Comparison of ENCODE assay signal across 8 cellular contexts in genomic region chr7:55019329-55019690, GRCh38. TPM values are rescaled to one million over a fixed set of nuclear protein-coding genes. Genes with fewer than 3 reads are reported as not detected.
A peak's percentile ranks its signal among the peaks of the same experiment; 100 is the strongest.
DNase-seq lines count a peak whose midpoint lies in the region; ATAC-seq and TF ChIP-seq lines count a peak whose summit lies in the region.

No MANE protein-coding gene starts in this region.

- H3K27ac ChIP-seq in cardiac muscle cell (no peak overlapping the region), prostate gland (peak overlapping the region; percentile 95 to 96), OCI-LY7 (ENCODE audit: low read depth, low read length, poor library complexity, severe bottlenecking) (no peak overlapping the region)

- no peaks in the 10 kb centered on the region for H4K20me1 ChIP-seq in OCI-LY7 (ENCODE audit: insufficient read depth, low read length)

- no TSS peak for BruUV-seq in OCI-LY7 (replicated peaks; lab: Mats Ljungman, UMichigan)

- no peak overlapping the region for H2AFZ ChIP-seq in OCI-LY7 (ENCODE audit: low read length)

- H3K9me3 ChIP-seq in cardiac muscle cell (ENCODE audit: low read depth) (no peaks in the 10 kb centered on the region), prostate gland (no peaks in the 10 kb centered on the region), OCI-LY7 (ENCODE audit: low read length) (no peaks in the 10 kb centered on the region)

- POLR2A ChIA-PET in OCI-LY7 (lab: Charles Lee), result no interaction called here

- H3K4me2 ChIP-seq in OCI-LY7 (ENCODE audit: low read length), result no peak overlapping the region

- H3K4me3 ChIP-seq in cardiac muscle cell, result peak overlapping the region; percentile 72
- H3K4me3 ChIP-seq in prostate gland, result peak overlapping the region; percentile 57 to 92
- H3K4me3 ChIP-seq in OCI-LY7 (ENCODE audit: low read depth, low read length, poor library complexity, severe bottlenecking), result no peak overlapping the region

- intact Hi-C loops in prostate gland (cut with DNase I) (loop anchor here (2.0 to 10.0 kb wide), 2 partner anchors 235 kb away; no protein-coding TSS in a partner anchor), OCI-LY7 (cut with micrococcal nuclease; ENCODE audit: unreplicated experiment) (no loop called here)

- TF ChIP-seq CTCF in cardiac muscle cell (IDR thresholded peaks at IDR 0.05; ENCODE audit: low read depth, low read length), result no peak
- TF ChIP-seq CTCF in prostate gland (IDR thresholded peaks at IDR 0.05), result no peak
- TF ChIP-seq CTCF in OCI-LY7 (conservative IDR thresholded peaks at IDR 0.05; ENCODE audit: low read length), result no peak

- H3K36me3 ChIP-seq in cardiac muscle cell (no peaks in the 10 kb centered on the region), prostate gland (no peaks in the 10 kb centered on the region), OCI-LY7 (ENCODE audit: insufficient read depth, low read length) (no peaks in the 10 kb centered on the region)

- DNase-seq in GM03348 (ENCODE audit: low spot score) (peak; percentile 77), SK-N-DZ (ENCODE audit: low spot score) (peak; percentile 15), cardiac muscle cell (ENCODE audit: low read depth in 1 of 2, low spot score in 1 of 2) (peak in 1 of 2 donors; percentile 46), prostate gland (ENCODE audit: low spot score) (peak; percentile 63), OCI-LY7 (ENCODE audit: low spot score) (no peak), NCI-H2081 (lab: John Stamatoyannopoulos, UW) (no peak)

- no peaks in the 10 kb centered on the region for H3K9me2 ChIP-seq in OCI-LY7 (ENCODE audit: insufficient read depth, low read length)

- CTCF ChIA-PET in OCI-LY7 (lab: Charles Lee; ENCODE audit: unreplicated experiment), result no interaction called here

- H3K27me3 ChIP-seq in cardiac muscle cell, result peaks cover 96% of the 10 kb centered on the region
- H3K27me3 ChIP-seq in prostate gland (replicated peaks; ENCODE audit: insufficient read depth), result no peaks in the 10 kb centered on the region

- TF ChIP-seq POLR2A in prostate gland (IDR thresholded peaks at IDR 0.05), result no peak

- ATAC-seq in HG03108 (IDR thresholded peaks at IDR 0.05; ENCODE audit: unreplicated experiment) (no peak), GM18502 (IDR thresholded peaks at IDR 0.05; ENCODE audit: poor library complexity, unreplicated experiment) (no peak)

- no peaks in the 10 kb centered on the region for H3K79me2 ChIP-seq in OCI-LY7 (ENCODE audit: insufficient read depth, low read depth, low read length)

- WGBS in prostate gland, result 0% methylated on average over 29 of the region's 52 CpGs

- H3K4me1 ChIP-seq in cardiac muscle cell (ENCODE audit: low read depth) (peaks cover 3% of the 10 kb centered on the region), prostate gland (replicated peaks) (peaks cover 3% of the 10 kb centered on the region), OCI-LY7 (ENCODE audit: insufficient read depth, low read length, poor library complexity, severe bottlenecking) (no peaks in the 10 kb centered on the region)

RNA-seq across cellular contexts. Expression of gene EGFR, which starts 0.5 kb away (rescaled TPM):
- polyA plus RNA-seq in SK-N-DZ (2014; cell fraction: cytosol; rRNA removed), result 5.6 and 6.2 TPM in 2 replicates
- 5.7 and 7.3 TPM in 2 replicates for polyA plus RNA-seq in SK-N-DZ (2014; cell fraction: nucleus; rRNA removed)
- total RNA-seq in cardiac muscle cell, result 0.57 and 1.3 TPM in 2 replicates
- 0.51 TPM in 1 of 2 replicates, not detected in the other for polyA plus RNA-seq in cardiac muscle cell
- total RNA-seq in prostate gland, result 100 to 1,000 TPM in 1 of 2 donors, 10 to 100 TPM in 1; 78.3 to 112 TPM
- 0.18 TPM in 1 of 2 replicates, not detected in the other for total RNA-seq in OCI-LY7 (2014; rRNA removed; shearing (Covaris generic))
- 0.15 and 0.27 TPM in 2 replicates for total RNA-seq in OCI-LY7 (2022)

Comparison
In these comparisons a context has a peak if more than half of its experiments do, and no peak if none do; other contexts are left out.
1. DNase-seq: peak in GM03348 (single experiment), SK-N-DZ (single experiment) and prostate gland (single experiment); none in OCI-LY7 (single experiment) and NCI-H2081 (0 of 2).
2. H3K27ac ChIP-seq: peak in prostate gland (2 of 2); none in cardiac muscle cell (single experiment) and OCI-LY7 (single experiment).
3. RNA of gene EGFR, which starts 0.5 kb away (total RNA-seq): 78.3 to 112 TPM in prostate gland; 0.57 to 1.3 TPM in cardiac muscle cell and 0.15 to 0.27 TPM in OCI-LY7; every median in the first group is over 10 times any median in the second.